Comparison of ENCODE assay signal across 25 cellular contexts in genomic region chr6:130991422-130992144, GRCh38.
DNase-seq lines count a peak whose midpoint lies in the region; ATAC-seq, FAIRE-seq and TF ChIP-seq lines count a peak whose summit lies in the region.
"Had no signal": no experiment of that assay in that cellular context is flagged by ENCODE, and none has a peak within 500 bp of the region (broad histone marks: within the 10 kb centered on the region; RNA-seq: fewer than 3 reads in every experiment).

No MANE protein-coding gene starts in this region.

- no peak for DNase-seq in astrocyte (ENCODE audit: low read depth)
- peak; percentile 44 for DNase-seq in fibroblast of the aortic adventitia (ENCODE audit: low read depth)
- no peak for DNase-seq in right cardiac atrium
- DNase-seq in superior temporal gyrus (ENCODE audit: extremely low spot score), result peak; percentile 27
- no peak for DNase-seq in HEK293T (ENCODE audit: extremely low spot score)
- DNase-seq in UCSD-AML1 (lab: John Stamatoyannopoulos, UW; ENCODE audit: unreplicated experiment), result no peak
- no peak for DNase-seq in AG08395 (ENCODE audit: low spot score)
- DNase-seq: DMS153; DND-41; Karpas-422; NCI-H1092 treated with DMSO at 0.1 percent for 48 hours; NCI-H1436 treated with DMSO at 0.1 percent for 48 hours; NCI-H187 treated with DMSO at 0.1 percent for 48 hours; NCI-H2107; NCI-H446; NCI-H524 treated with DMSO at 0.1 percent for 48 hours; NCI-H774; NK-92 treated with Interleukin-12 subunit alpha and Interleukin-12 subunit beta, amount 100 ng/mL, for 24 hours; PC-9; RPMI8226; SHP77 treated with DMSO at 0.1 percent for 48 hours had no signal

- intact Hi-C loops in right cardiac atrium (cut with DNase I), result no loop called here

- ATAC-seq in right cardiac atrium, result peak; percentile 74 to 78
- ATAC-seq: HCT116, HepG2 had no signal

- H3K4me1 Mint-ChIP-seq in astrocyte (ENCODE audit: low read depth, unreplicated experiment), result peaks cover 24% of the 10 kb centered on the region

- no peaks in the 10 kb centered on the region for H3K36me3 ChIP-seq in astrocyte (ENCODE audit: insufficient read depth, low read length)

- no peaks in the 10 kb centered on the region for H3K27me3 Mint-ChIP-seq in astrocyte (ENCODE audit: low read depth, unreplicated experiment)

- H3K27me3 ChIP-seq in astrocyte (ENCODE audit: insufficient read depth, low read length) (no peaks in the 10 kb centered on the region), right cardiac atrium (ENCODE audit: control insufficient read depth, insufficient read depth) (no peaks in the 10 kb centered on the region)

- H3K4me1 ChIP-seq in astrocyte (ENCODE audit: insufficient read depth, low read length) (peaks cover 5% of the 10 kb centered on the region), right cardiac atrium (ENCODE audit: control insufficient read depth, insufficient read depth, low read length) (peaks cover 3% of the 10 kb centered on the region)

- no peak overlapping the region for H3K4me3 Mint-ChIP-seq in astrocyte (ENCODE audit: unreplicated experiment)

- H3K79me2 ChIP-seq in astrocyte (ENCODE audit: insufficient read depth, low read length), result peaks cover 44% of the 10 kb centered on the region

- H3K9me3 Mint-ChIP-seq in astrocyte (ENCODE audit: unreplicated experiment), result peaks cover 2% of the 10 kb centered on the region

- CTCF ChIA-PET in HEK293T (lab: Yijun Ruan, JAX), result no interaction called here

- H3K27ac Mint-ChIP-seq in astrocyte (ENCODE audit: unreplicated experiment), result peak overlapping the region; percentile 8

- POLR2A ChIA-PET in HEK293T (lab: Yijun Ruan, JAX), result interaction anchor here (1.7 kb wide), 1 partner anchor 72 kb away, joined by 4 read pairs; the partner anchor contains the start of gene EPB41L2

- H3K4me3 ChIP-seq in astrocyte (ENCODE audit: insufficient read depth, low read depth, low read length) (no peak overlapping the region), fibroblast of the aortic adventitia (ENCODE audit: low read depth, low read length) (no peak overlapping the region), right cardiac atrium (ENCODE audit: low read length) (no peak overlapping the region)
- H3K4me3 ChIP-seq: PC-9 had no signal

- no peaks in the 10 kb centered on the region for H4K20me1 ChIP-seq in astrocyte (ENCODE audit: insufficient read depth, low read length)

- H3K9me3 ChIP-seq in astrocyte (ENCODE audit: insufficient read depth, low read depth, low read length), result peaks cover 3% of the 10 kb centered on the region
- no peaks in the 10 kb centered on the region for H3K9me3 ChIP-seq in right cardiac atrium (ENCODE audit: control insufficient read depth, low read length)

- 58% methylated on average over 6 of the region's 6 CpGs for WGBS in right cardiac atrium

- TF ChIP-seq CTCF in astrocyte (IDR thresholded peaks at IDR 0.05; ENCODE audit: insufficient read depth, low read depth, low read length) (no peak), fibroblast of the aortic adventitia (IDR thresholded peaks at IDR 0.05; ENCODE audit: insufficient read depth, low read length) (no peak)

- H3K4me2 ChIP-seq in astrocyte (ENCODE audit: low read length), result no peak overlapping the region
- H3K4me2 ChIP-seq: PC-9 had no signal

- H3K27ac ChIP-seq in astrocyte (ENCODE audit: low read depth, low read length) (no peak overlapping the region), right cardiac atrium (ENCODE audit: low read length) (no peak overlapping the region)
- H3K27ac ChIP-seq: PC-9 had no signal

- H2AFZ ChIP-seq in astrocyte (ENCODE audit: low read depth, low read length), result no peak overlapping the region
- H2AFZ ChIP-seq: PC-9 had no signal

- no peak for FAIRE-seq in astrocyte (lab: Jason Lieb, UNC)
- FAIRE-seq: GM12892, GM19239, HepG2 had no signal

- no peaks in the 10 kb centered on the region for H3K36me3 Mint-ChIP-seq in astrocyte (ENCODE audit: low read depth, unreplicated experiment)

- no peak overlapping the region for H3K9ac ChIP-seq in astrocyte (ENCODE audit: low read length)

TF ChIP-seq in HEK293T, 16 proteins besides CTCF, POLR2A, EP300 and RAD21:
- TF ChIP-seq BHLHE40 (IDR thresholded peaks at IDR 0.05; ENCODE audit: borderline replicate concordance), result no peak
- no peak for TF ChIP-seq FOXM1 (IDR thresholded peaks at IDR 0.05; ENCODE audit: borderline replicate concordance)
- TF ChIP-seq ARNT (IDR thresholded peaks at IDR 0.05), result no peak
- TF ChIP-seq ZNF384 (IDR thresholded peaks at IDR 0.05), result no peak
- TF ChIP-seq L3MBTL2 (conservative IDR thresholded peaks at IDR 0.05), result no peak
- TF ChIP-seq ELF4 (IDR thresholded peaks at IDR 0.05), result no peak

Comparison
In these comparisons a context has a peak if more than half of its experiments do, and no peak if none do; other contexts are left out.
1. DNase-seq: peak in fibroblast of the aortic adventitia (single experiment) and superior temporal gyrus (single experiment); none in astrocyte (single experiment), right cardiac atrium (0 of 3), HEK293T (single experiment), UCSD-AML1 (single experiment) and AG08395 (single experiment).